In the genomic region with DNA sequence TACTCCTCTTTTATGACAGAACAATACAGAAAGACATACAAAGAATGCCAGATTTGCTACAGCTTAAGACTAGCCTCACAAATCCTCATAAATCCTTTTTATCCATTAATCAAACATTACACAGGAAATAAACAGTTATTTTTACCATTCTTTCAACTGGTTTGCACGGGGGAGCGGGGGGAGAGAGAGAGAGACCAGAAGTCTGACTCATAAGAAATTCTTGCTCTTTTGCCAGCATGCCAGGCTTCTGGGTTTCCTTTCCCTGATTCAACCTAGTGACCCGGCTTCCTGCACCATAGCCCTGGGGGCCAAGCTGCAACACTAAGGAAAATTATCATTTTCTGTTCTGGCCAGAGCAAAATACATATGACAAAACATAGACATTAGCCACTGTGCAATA, we compare ENCODE assay signal across 16 cellular contexts. TPM values are rescaled to one million over a fixed set of nuclear protein-coding genes. Genes with fewer than 3 reads are reported as not detected.
DNase-seq lines count a peak whose midpoint lies in the region; ATAC-seq, FAIRE-seq and TF ChIP-seq lines count a peak whose summit lies in the region.
"Had no signal": no experiment of that assay in that cellular context is flagged by ENCODE, and none has a peak within 500 bp of the region (broad histone marks: within the 10 kb centered on the region; RNA-seq: fewer than 3 reads in every experiment).

No MANE protein-coding gene starts in this region.

- ATAC-seq in pancreas (peak; percentile 52 to 65 (median 56)), GM21360 (IDR thresholded peaks at IDR 0.05; ENCODE audit: unreplicated experiment) (no peak), GM18505 (IDR thresholded peaks at IDR 0.05; ENCODE audit: unreplicated experiment) (no peak), Right ventricle myocardium inferior (no peak)
- ATAC-seq: activated CD8-positive, alpha-beta T cell treated with anti-CD3 and anti-CD28 coated beads for 36 hours had no signal

- no peak overlapping the region for H3K4me3 ChIP-seq in pancreas
- H3K4me3 ChIP-seq: neural progenitor cell had no signal

- DNase-seq in Daoy (ENCODE audit: low read depth) (peak; percentile 3), RKO (ENCODE audit: low spot score) (peak; percentile 5), epithelial cell of prostate (ENCODE audit: low read depth, low spot score) (peak; percentile 26), pancreas (peak in 2 of 6 donors; percentile 10 to 13), HEK293T (ENCODE audit: extremely low spot score) (no peak), Right ventricle myocardium inferior (ENCODE audit: missing footprints) (no peak)
- DNase-seq: activated CD8-positive, alpha-beta T cell treated with anti-CD3 and anti-CD28 coated beads for 36 hours; activated naive CD4-positive, alpha-beta T cell treated with anti-CD3 and anti-CD28 coated beads, Interleukin-2, amount 50 U/mL, for 16 hours; effector CD4-positive, alpha-beta T cell; immature natural killer cell; NCI-H1092 treated with DMSO at 0.1 percent for 48 hours; stimulated activated naive CD4-positive, alpha-beta T cell had no signal

- no peaks in the 10 kb centered on the region for H3K27me3 ChIP-seq in pancreas
- H3K27me3 ChIP-seq: neural progenitor cell had no signal

- 23 to 42% methylated on average over 3 of the region's 3 CpGs for WGBS in pancreas, 2 donors

- FAIRE-seq in pancreas (lab: Jason Lieb, UNC): no peak

- POLR2A ChIA-PET in HEK293T (lab: Yijun Ruan, JAX): no interaction called here

- CTCF ChIA-PET in HEK293T (lab: Yijun Ruan, JAX): no interaction called here

- intact Hi-C loops in pancreas (cut with DNase I): no loop called here
- intact Hi-C loops in Right ventricle myocardium inferior (cut with DNase I): no loop called here

- no peaks in the 10 kb centered on the region for H3K4me1 ChIP-seq in pancreas
- H3K4me1 ChIP-seq: neural progenitor cell had no signal

- TF ChIP-seq POLR2A in GM18505 (IDR thresholded peaks at IDR 0.05; ENCODE audit: borderline replicate concordance, extremely low read depth, insufficient read depth, insufficient read length): no peak

- no peak for TF ChIP-seq CTCF in pancreas (IDR thresholded peaks at IDR 0.05)

- H3K36me3 ChIP-seq in pancreas: no peaks in the 10 kb centered on the region
- H3K36me3 ChIP-seq: neural progenitor cell had no signal

- peak overlapping the region; percentile 26 for H3K27ac ChIP-seq in epithelial cell of prostate
- no peak overlapping the region for H3K27ac ChIP-seq in pancreas
- H3K27ac ChIP-seq: C4-2B, neural progenitor cell had no signal

- no peaks in the 10 kb centered on the region for H3K9me3 ChIP-seq in pancreas

TF ChIP-seq in HEK293T, 16 proteins besides CTCF, POLR2A, EP300 and RAD21:
- no peak for TF ChIP-seq SUZ12 (IDR thresholded peaks at IDR 0.05)
- TF ChIP-seq CTBP1 (IDR thresholded peaks at IDR 0.05; ENCODE audit: borderline replicate concordance): no peak
- no peak for TF ChIP-seq FOXA1 (IDR thresholded peaks at IDR 0.05)

RNA-seq across cellular contexts. Expression of a gene that starts 6.8 kb away (rescaled TPM):
- total RNA-seq in Daoy (2014; rRNA removed; shearing (Covaris generic)): 5.2 and 5.4 TPM in 2 replicates
- total RNA-seq in pancreas (1 to 10 TPM; 4.5 to 8.8 (median 7.0) TPM), Right ventricle myocardium inferior (12.7 TPM)
- 10 to 100 TPM in 1 of 2 donors, 1 to 10 TPM in 1; 6.8 to 23.2 TPM for polyA plus RNA-seq in pancreas

Comparison
In these comparisons a context has a peak if more than half of its experiments do, and no peak if none do; other contexts are left out.
1. DNase-seq: peak in Daoy (single experiment), RKO (single experiment) and epithelial cell of prostate (single experiment); none in HEK293T (single experiment) and Right ventricle myocardium inferior (single experiment).
2. ATAC-seq: peak in pancreas (4 of 4); none in GM21360 (single experiment), GM18505 (single experiment) and Right ventricle myocardium inferior (single experiment).